ENCODE assay signal across 1 cellular context in the genomic region with DNA sequence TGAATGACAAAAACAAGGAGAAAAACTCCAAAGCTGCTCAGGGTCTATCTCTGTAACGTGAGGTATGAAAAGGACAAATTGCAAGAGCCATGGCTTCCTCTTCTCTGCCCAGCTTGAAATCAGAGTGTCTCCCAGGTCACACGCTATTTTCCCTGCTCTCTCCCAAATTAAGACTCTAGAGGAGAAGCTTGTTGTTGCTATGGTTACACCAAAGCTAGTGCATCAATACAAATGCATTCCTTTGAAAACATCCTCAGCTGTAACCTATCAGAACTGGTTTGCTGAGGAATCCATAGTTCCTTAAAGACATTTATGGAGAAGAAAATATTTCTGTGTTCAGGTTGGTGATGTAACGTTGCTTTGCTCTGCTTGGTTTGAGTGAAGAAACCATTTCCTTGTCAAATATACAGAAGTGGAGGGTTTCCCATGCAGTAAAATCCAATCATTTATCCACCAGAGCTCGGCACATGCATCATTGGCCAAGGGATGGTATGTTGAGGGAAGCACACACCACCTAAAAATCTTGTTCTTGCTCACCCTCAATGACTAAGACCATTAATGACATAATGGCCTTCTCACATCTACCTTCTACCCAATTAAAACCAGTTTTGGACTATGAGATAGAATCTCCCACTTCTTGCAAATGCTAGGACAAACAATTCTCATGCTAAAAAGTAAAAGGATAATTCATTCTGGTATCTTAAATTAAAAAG.
TF ChIP-seq lines count a peak whose summit lies in the region.

No MANE protein-coding gene starts in this region.

TF ChIP-seq in HepG2, 621 proteins besides CTCF, POLR2A, EP300 and RAD21:
- TF ChIP-seq RFX3 (CRISPR knock-in tag; IDR thresholded peaks at IDR 0.05) (peak; percentile 38; the same call in 1 of the 2 replicates), RFX1 (IDR thresholded peaks at IDR 0.05) (peak; percentile 39; the same call in 1 of the 2 replicates), ATF1 (CRISPR knock-in tag; IDR thresholded peaks at IDR 0.05) (0 out of 2 replicates have a peak, but pooled peaks have one; percentile 6), KMT2B (CRISPR knock-in tag; IDR thresholded peaks at IDR 0.05) (0 out of 2 replicates have a peak, but pooled peaks have one; percentile 14), ZSCAN29 (CRISPR knock-in tag; conservative IDR thresholded peaks at IDR 0.05) (no peak)
